In genomic region chr9:125759812-125760134, GRCh38 we compare ENCODE assay signal across 8 cellular contexts. TPM values are rescaled to one million over a fixed set of nuclear protein-coding genes. Genes with fewer than 3 reads are reported as not detected.
A peak's percentile ranks its signal among the peaks of the same experiment; 100 is the strongest.
DNase-seq lines count a peak whose midpoint lies in the region; FAIRE-seq and TF ChIP-seq lines count a peak whose summit lies in the region.

No MANE protein-coding gene starts in this region.

- H3K36me3 ChIP-seq in ACC112 (ENCODE audit: insufficient read depth, low read length) (no peaks in the 10 kb centered on the region), kidney (ENCODE audit: control insufficient read depth in 1 of 2, insufficient read depth in 2 of 2, low read length in 2 of 2) (no peaks in the 10 kb centered on the region)

- H3K9me3 ChIP-seq in kidney (ENCODE audit: control insufficient read depth in 1 of 2, low read length in 2 of 2), result no peaks in the 10 kb centered on the region

- H3K27ac ChIP-seq in ACC112 (ENCODE audit: low read depth, low read length) (no peak overlapping the region), kidney (ENCODE audit: low read depth in 2 of 2, low read length in 2 of 2) (no peak overlapping the region)

- no peak overlapping the region for H3K9ac ChIP-seq in kidney (ENCODE audit: low read length in 2 of 2)

- TF ChIP-seq CTCF in HFFc6 (IDR thresholded peaks at IDR 0.05) (no peak), kidney (IDR thresholded peaks at IDR 0.05; ENCODE audit: borderline replicate concordance, extremely low read depth, insufficient read depth) (no peak)

- peak overlapping the region; percentile 71 for H3K4me3 Mint-ChIP-seq in HFFc6
- H3K4me3 Mint-ChIP-seq in activated T-helper 2 cell treated with anti-CD3 and anti-CD28 coated beads, Interferon-gamma antibody, Interleukin-2, Interleukin-4, amounts not matched to agents 10 μg/mL and 5 μg/mL and 100 μg/mL, durations not matched to agents 14 hours and 24 hours and 36 hours (ENCODE audit: low read depth), result peak overlapping the region; percentile 33

- peaks cover 24% of the 10 kb centered on the region for H3K4me1 ChIP-seq in ACC112 (ENCODE audit: control insufficient read depth, insufficient read depth, low read length, unreplicated experiment)
- peaks cover 2 to 5% of the 10 kb centered on the region in 2 donors for H3K4me1 ChIP-seq in kidney (ENCODE audit: control insufficient read depth in 1 of 2, insufficient read depth in 1 of 2, low read depth in 1 of 2, low read length in 2 of 2)

- no peaks in the 10 kb centered on the region for H3K27me3 ChIP-seq in ACC112 (ENCODE audit: insufficient read depth, low read length)

- POLR2A ChIA-PET in HEK293T (lab: Yijun Ruan, JAX), result interaction anchor here (2.1 kb wide), 1 partner anchor 53 kb away, joined by 7 read pairs; the partner anchor contains the start of gene MAPKAP1

- H2AFZ ChIP-seq in ACC112 (ENCODE audit: low read length, unreplicated experiment), result peak overlapping the region; percentile 28

- no peaks in the 10 kb centered on the region for H3K9me3 Mint-ChIP-seq in HFFc6
- H3K9me3 Mint-ChIP-seq in activated T-helper 2 cell treated with anti-CD3 and anti-CD28 coated beads, Interferon-gamma antibody, Interleukin-2, Interleukin-4, amounts not matched to agents 10 μg/mL and 5 μg/mL and 100 μg/mL, durations not matched to agents 14 hours and 24 hours and 36 hours, result no peaks in the 10 kb centered on the region

- peaks cover 8% of the 10 kb centered on the region for H3K36me3 Mint-ChIP-seq in HFFc6 (ENCODE audit: low read depth)
- H3K36me3 Mint-ChIP-seq in activated T-helper 2 cell treated with anti-CD3 and anti-CD28 coated beads, Interferon-gamma antibody, Interleukin-2, Interleukin-4, amounts not matched to agents 10 μg/mL and 5 μg/mL and 100 μg/mL, durations not matched to agents 14 hours and 24 hours and 36 hours (ENCODE audit: low read depth), result peaks cover 10% of the 10 kb centered on the region

- peaks cover 46% of the 10 kb centered on the region for H3K79me2 ChIP-seq in ACC112 (ENCODE audit: control insufficient read depth, insufficient read depth, low read length, unreplicated experiment)

- DNase-seq in HFFc6, result no peak
- DNase-seq in activated T-helper 2 cell treated with anti-CD3 and anti-CD28 coated beads, Interferon-gamma antibody, Interleukin-2, Interleukin-4, amounts not matched to agents 10 μg/mL and 5 μg/mL and 100 μg/mL, durations not matched to agents 14 hours and 24 hours and 36 hours (ENCODE audit: low spot score), result no peak
- no peak for DNase-seq in kidney
- no peak for DNase-seq in HEK293T (ENCODE audit: extremely low spot score)
- no peak for DNase-seq in D341Med (ENCODE audit: low spot score)
- DNase-seq in OCI-M2 (lab: John Stamatoyannopoulos, UW; ENCODE audit: unreplicated experiment), result no peak
- no peak for DNase-seq in T-helper 9 cell

- H3K27ac Mint-ChIP-seq in HFFc6, result peak overlapping the region; percentile 16; the same call in 1 of the 2 replicates
- H3K27ac Mint-ChIP-seq in activated T-helper 2 cell treated with anti-CD3 and anti-CD28 coated beads, Interferon-gamma antibody, Interleukin-2, Interleukin-4, amounts not matched to agents 10 μg/mL and 5 μg/mL and 100 μg/mL, durations not matched to agents 14 hours and 24 hours and 36 hours, result no peak overlapping the region

- intact Hi-C loops in activated T-helper 2 cell treated with anti-CD3 and anti-CD28 coated beads, Interferon-gamma antibody, Interleukin-2, Interleukin-4, amounts not matched to agents 10 μg/mL and 5 μg/mL and 100 μg/mL, durations not matched to agents 14 hours and 24 hours and 36 hours (cut with micrococcal nuclease), result no loop called here
- intact Hi-C loops in kidney (cut with DNase I), result no loop called here

- H3K4me3 ChIP-seq in ACC112 (ENCODE audit: low read depth, low read length) (peak overlapping the region; percentile 75), kidney (ENCODE audit: low read length in 2 of 2) (peak overlapping the region; percentile 4 to 23)

- H3K4me1 Mint-ChIP-seq in HFFc6 (ENCODE audit: low read depth), result peaks cover 80% of the 10 kb centered on the region
- H3K4me1 Mint-ChIP-seq in activated T-helper 2 cell treated with anti-CD3 and anti-CD28 coated beads, Interferon-gamma antibody, Interleukin-2, Interleukin-4, amounts not matched to agents 10 μg/mL and 5 μg/mL and 100 μg/mL, durations not matched to agents 14 hours and 24 hours and 36 hours (ENCODE audit: low read depth), result peaks cover 27% of the 10 kb centered on the region

- H3K27me3 Mint-ChIP-seq in HFFc6 (ENCODE audit: insufficient read depth), result no peaks in the 10 kb centered on the region
- no peaks in the 10 kb centered on the region for H3K27me3 Mint-ChIP-seq in activated T-helper 2 cell treated with anti-CD3 and anti-CD28 coated beads, Interferon-gamma antibody, Interleukin-2, Interleukin-4, amounts not matched to agents 10 μg/mL and 5 μg/mL and 100 μg/mL, durations not matched to agents 14 hours and 24 hours and 36 hours (ENCODE audit: low read depth)

- FAIRE-seq in kidney (lab: Jason Lieb, UNC), result no peak

- CTCF ChIA-PET in HEK293T (lab: Yijun Ruan, JAX), result no interaction called here

TF ChIP-seq in HEK293T, 16 proteins besides CTCF, POLR2A, EP300 and RAD21:
- TF ChIP-seq ARNT (IDR thresholded peaks at IDR 0.05) (no peak), FOXM1 (IDR thresholded peaks at IDR 0.05; ENCODE audit: borderline replicate concordance) (no peak), CTBP1 (IDR thresholded peaks at IDR 0.05; ENCODE audit: borderline replicate concordance) (no peak), SUZ12 (IDR thresholded peaks at IDR 0.05) (no peak), FOXK2 (IDR thresholded peaks at IDR 0.05) (no peak), HDGF (IDR thresholded peaks at IDR 0.05; ENCODE audit: borderline replicate concordance) (no peak), ELF4 (IDR thresholded peaks at IDR 0.05) (no peak), FOXA1 (IDR thresholded peaks at IDR 0.05) (no peak), L3MBTL2 (conservative IDR thresholded peaks at IDR 0.05) (no peak), LEF1 (IDR thresholded peaks at IDR 0.05; ENCODE audit: borderline replicate concordance) (no peak), TARDBP (IDR thresholded peaks at IDR 0.05) (no peak)

RNA-seq across cellular contexts. Expression of gene PBX3, which starts 12.6 kb away (rescaled TPM):
- total RNA-seq in HFFc6 (2021; fragmentation: NEBNext Ultra II Directional; extraction: Animal tissue kit (Norgen Biotek cat#: 25700)), result 10 to 100 TPM; 32.2 to 44.3 (median 40.3) TPM
- 20.6 and 21.4 TPM in 2 replicates for total RNA-seq in activated T-helper 2 cell treated with anti-CD3 and anti-CD28 coated beads, Interferon-gamma antibody, Interleukin-2, Interleukin-4, amounts not matched to agents 10 μg/mL and 5 μg/mL and 100 μg/mL, durations not matched to agents 14 hours and 24 hours and 36 hours
- total RNA-seq in kidney, result 23.6 TPM
- 10.2 TPM for polyA plus RNA-seq in kidney (ENCODE audit: insufficient read depth, low read depth, low replicate concordance)

RNA-seq across cellular contexts. Expression of gene MAPKAP1, which starts 52.8 kb away (rescaled TPM):
- total RNA-seq in HFFc6 (2021; fragmentation: NEBNext Ultra II Directional; extraction: Animal tissue kit (Norgen Biotek cat#: 25700)), result 100 to 1,000 TPM; 115 to 167 (median 130) TPM
- 77.9 and 83.8 TPM in 2 replicates for total RNA-seq in activated T-helper 2 cell treated with anti-CD3 and anti-CD28 coated beads, Interferon-gamma antibody, Interleukin-2, Interleukin-4, amounts not matched to agents 10 μg/mL and 5 μg/mL and 100 μg/mL, durations not matched to agents 14 hours and 24 hours and 36 hours
- 70.5 TPM for total RNA-seq in kidney
- polyA plus RNA-seq in kidney (ENCODE audit: insufficient read depth, low read depth, low replicate concordance), result 99.4 TPM
